2 cellular contexts compared by ENCODE assay signal in genomic region chr7:157764193-157764592, GRCh38.
TF ChIP-seq lines count a peak whose summit lies in the region.

No MANE protein-coding gene starts in this region.

TF ChIP-seq in HEK293, 187 proteins besides CTCF, POLR2A, EP300 and RAD21 (continued from another document):
- peak; percentile 62; the same call in 1 of the 2 replicates for TF ChIP-seq ZNF146 (tag by site-specific recombination; IDR thresholded peaks at IDR 0.05)

TF ChIP-seq in K562, 482 proteins besides CTCF, POLR2A, EP300 and RAD21 (continued from another document):
- TF ChIP-seq NR2C1 (IDR thresholded peaks at IDR 0.05): no peak
- TF ChIP-seq NR2C1 (tag; IDR thresholded peaks at IDR 0.05): no peak
